In the genomic region with DNA sequence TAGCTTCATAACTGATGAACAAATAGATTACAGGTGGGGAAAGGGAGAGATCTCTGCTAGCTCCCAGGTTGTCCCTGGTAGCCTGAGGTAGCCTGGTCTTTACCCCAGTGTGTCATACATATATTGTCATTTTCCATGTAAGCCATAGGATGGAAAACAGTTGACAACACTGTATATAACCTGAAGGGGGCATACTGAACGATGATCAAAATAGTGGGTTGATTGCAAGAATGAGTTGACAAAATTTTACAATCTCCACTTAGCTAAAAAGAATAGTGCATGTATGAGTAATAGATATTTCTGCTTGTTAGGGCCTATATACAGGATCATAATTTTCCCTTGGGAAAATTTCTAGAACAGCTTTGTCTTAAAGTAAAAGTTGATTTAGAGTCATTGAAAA, we compare ENCODE assay signal across 14 cellular contexts.
DNase-seq lines count a peak whose midpoint lies in the region; ATAC-seq, FAIRE-seq and TF ChIP-seq lines count a peak whose summit lies in the region.
"Had no signal": no experiment of that assay in that cellular context is flagged by ENCODE, and none has a peak within 500 bp of the region (broad histone marks: within the 10 kb centered on the region; RNA-seq: fewer than 3 reads in every experiment).

No MANE protein-coding gene starts in this region.

- no peak for FAIRE-seq in D721Med (lab: Jason Lieb, UNC)

- no peak overlapping the region for H3K4me3 Mint-ChIP-seq in glutamatergic neuron (ENCODE audit: unreplicated experiment)
- H3K4me3 Mint-ChIP-seq: activated CD4-positive, alpha-beta T cell treated with anti-CD3 and anti-CD28 coated beads, Interleukin-2, amount 10 ng/mL, durations not matched to agents 7 days and 5 days; activated T-cell treated with anti-CD3 and anti-CD28 coated beads, Interleukin-2, amount 50 U/mL, for 72 hours; CD4-positive, alpha-beta T cell; stimulated activated naive CD8-positive, alpha-beta T cell treated with anti-CD3 and anti-CD28 coated beads, Interleukin-15, amount 100 ng/mL, for 72 hours had no signal

- DNase-seq in D721Med (ENCODE audit: insufficient read length, low spot score) (no peak), HPDE6-E6E7 (ENCODE audit: extremely low spot score) (peak; percentile 3), RKO (ENCODE audit: low spot score) (peak; percentile 39), glutamatergic neuron (no peak), SKM-1 (lab: John Stamatoyannopoulos, UW; ENCODE audit: unreplicated experiment) (no peak), UCSD-AML1 (lab: John Stamatoyannopoulos, UW; ENCODE audit: unreplicated experiment) (no peak)
- DNase-seq in activated T-cell treated with anti-CD3 and anti-CD28 coated beads, Interleukin-2, amount 50 U/mL, for 1 hour, result no peak
- DNase-seq: activated CD4-positive, alpha-beta T cell treated with anti-CD3 and anti-CD28 coated beads, Interleukin-2, amount 10 ng/mL, durations not matched to agents 7 days and 5 days; activated T-cell treated with anti-CD3 and anti-CD28 coated beads, Interleukin-2, amount 50 U/mL, for 72 hours; amygdala; CD4-positive, alpha-beta T cell; cortex of kidney; stimulated activated naive CD8-positive, alpha-beta T cell treated with anti-CD3 and anti-CD28 coated beads, Interleukin-15, amount 100 ng/mL, for 72 hours had no signal

- no peaks in the 10 kb centered on the region for H3K9me3 Mint-ChIP-seq in glutamatergic neuron (ENCODE audit: unreplicated experiment)
- H3K9me3 Mint-ChIP-seq: activated CD4-positive, alpha-beta T cell treated with anti-CD3 and anti-CD28 coated beads, Interleukin-2, amount 10 ng/mL, durations not matched to agents 7 days and 5 days; activated T-cell treated with anti-CD3 and anti-CD28 coated beads, Interleukin-2, amount 50 U/mL, for 72 hours; CD4-positive, alpha-beta T cell had no signal

- no peak overlapping the region for H3K27ac Mint-ChIP-seq in glutamatergic neuron (ENCODE audit: unreplicated experiment)
- H3K27ac Mint-ChIP-seq: activated CD4-positive, alpha-beta T cell treated with anti-CD3 and anti-CD28 coated beads, Interleukin-2, amount 10 ng/mL, durations not matched to agents 7 days and 5 days; activated T-cell treated with anti-CD3 and anti-CD28 coated beads, Interleukin-2, amount 50 U/mL, for 72 hours; CD4-positive, alpha-beta T cell; stimulated activated naive CD8-positive, alpha-beta T cell treated with anti-CD3 and anti-CD28 coated beads, Interleukin-15, amount 100 ng/mL, for 72 hours had no signal

- TF ChIP-seq CTCF in D721Med (IDR thresholded peaks at IDR 0.05; ENCODE audit: insufficient read depth, missing control alignments) (peak; percentile 4), glutamatergic neuron (IDR thresholded peaks at IDR 0.05; ENCODE audit: partially characterized antibody, unreplicated experiment) (peak; percentile 13)

- no peak for ATAC-seq in HG02840 (IDR thresholded peaks at IDR 0.05; ENCODE audit: low FRiP score, unreplicated experiment)
- ATAC-seq: activated T-cell treated with anti-CD3 and anti-CD28 coated beads, Interleukin-2, amount 50 U/mL, for 72 hours; stimulated activated naive CD8-positive, alpha-beta T cell treated with anti-CD3 and anti-CD28 coated beads, Interleukin-15, amount 100 ng/mL, for 72 hours had no signal

- no peaks in the 10 kb centered on the region for H3K27me3 Mint-ChIP-seq in glutamatergic neuron (ENCODE audit: unreplicated experiment)
- H3K27me3 Mint-ChIP-seq: activated CD4-positive, alpha-beta T cell treated with anti-CD3 and anti-CD28 coated beads, Interleukin-2, amount 10 ng/mL, durations not matched to agents 7 days and 5 days; CD4-positive, alpha-beta T cell had no signal

- H3K36me3 Mint-ChIP-seq in glutamatergic neuron (ENCODE audit: unreplicated experiment), result no peaks in the 10 kb centered on the region

- no peaks in the 10 kb centered on the region for H3K4me1 Mint-ChIP-seq in glutamatergic neuron (ENCODE audit: low read depth, unreplicated experiment)
- H3K4me1 Mint-ChIP-seq: activated CD4-positive, alpha-beta T cell treated with anti-CD3 and anti-CD28 coated beads, Interleukin-2, amount 10 ng/mL, durations not matched to agents 7 days and 5 days; stimulated activated naive CD8-positive, alpha-beta T cell treated with anti-CD3 and anti-CD28 coated beads, Interleukin-15, amount 100 ng/mL, for 72 hours had no signal

Comparison
In these comparisons a context has a peak if more than half of its experiments do, and no peak if none do; other contexts are left out.
1. DNase-seq: peak in HPDE6-E6E7 (single experiment) and RKO (single experiment); none in D721Med (single experiment), glutamatergic neuron (single experiment), SKM-1 (single experiment), UCSD-AML1 (single experiment) and activated T-cell treated with anti-CD3 and anti-CD28 coated beads, Interleukin-2, amount 50 U/mL, for 1 hour (single experiment).